ENCODE assay signal across 8 cellular contexts in genomic region chr4:169115897-169116254, GRCh38.
DNase-seq lines count a peak whose midpoint lies in the region; ATAC-seq and TF ChIP-seq lines count a peak whose summit lies in the region.

No MANE protein-coding gene starts in this region.

- ATAC-seq in activated naive CD8-positive, alpha-beta T cell treated with anti-CD3 and anti-CD28 coated beads, Interleukin-2, amount 50 U/mL, for 24 hours: peak; percentile 72
- ATAC-seq in thoracic aorta (ENCODE audit: insufficient number of reproducible peaks, low FRiP score, low read depth): peak; percentile 73
- no peak for ATAC-seq in HG03571 (IDR thresholded peaks at IDR 0.05; ENCODE audit: unreplicated experiment)

- TF ChIP-seq CTCF in thoracic aorta (IDR thresholded peaks at IDR 0.05): no peak

- no peaks in the 10 kb centered on the region for H3K9me3 Mint-ChIP-seq in activated naive CD8-positive, alpha-beta T cell treated with anti-CD3 and anti-CD28 coated beads, Interleukin-2, amount 50 U/mL, for 24 hours
- H3K9me3 Mint-ChIP-seq in activated naive CD8-positive, alpha-beta T cell treated with anti-CD3 and anti-CD28 coated beads for 36 hours: no peaks in the 10 kb centered on the region

- H3K27me3 Mint-ChIP-seq in activated naive CD8-positive, alpha-beta T cell treated with anti-CD3 and anti-CD28 coated beads, Interleukin-2, amount 50 U/mL, for 24 hours: no peaks in the 10 kb centered on the region
- H3K27me3 Mint-ChIP-seq in activated naive CD8-positive, alpha-beta T cell treated with anti-CD3 and anti-CD28 coated beads for 36 hours: no peaks in the 10 kb centered on the region

- H3K9me3 ChIP-seq in SJSA1 (replicated peaks) (no peaks in the 10 kb centered on the region), thoracic aorta (no peaks in the 10 kb centered on the region)

- peak overlapping the region; percentile 37 for H3K27ac Mint-ChIP-seq in activated naive CD8-positive, alpha-beta T cell treated with anti-CD3 and anti-CD28 coated beads, Interleukin-2, amount 50 U/mL, for 24 hours
- no peak overlapping the region for H3K27ac Mint-ChIP-seq in activated naive CD8-positive, alpha-beta T cell treated with anti-CD3 and anti-CD28 coated beads for 36 hours

- H3K27ac ChIP-seq in SJSA1: peak overlapping the region; percentile 67
- peak overlapping the region; percentile 38 to 80 for H3K27ac ChIP-seq in thoracic aorta

- peaks cover 49% of the 10 kb centered on the region for H3K4me1 ChIP-seq in SJSA1 (replicated peaks)
- peaks cover 7 to 29% of the 10 kb centered on the region in 2 donors for H3K4me1 ChIP-seq in thoracic aorta (ENCODE audit: control insufficient read depth in 1 of 2, low read depth in 2 of 2)

- H3K4me3 Mint-ChIP-seq in activated naive CD8-positive, alpha-beta T cell treated with anti-CD3 and anti-CD28 coated beads, Interleukin-2, amount 50 U/mL, for 24 hours: no peak overlapping the region
- no peak overlapping the region for H3K4me3 Mint-ChIP-seq in activated naive CD8-positive, alpha-beta T cell treated with anti-CD3 and anti-CD28 coated beads for 36 hours

- H3K36me3 ChIP-seq in SJSA1: peaks cover 76% of the 10 kb centered on the region
- H3K36me3 ChIP-seq in thoracic aorta: no peaks in the 10 kb centered on the region

- H3K4me3 ChIP-seq in SJSA1 (no peak overlapping the region), thoracic aorta (no peak overlapping the region)

- H3K36me3 Mint-ChIP-seq in activated naive CD8-positive, alpha-beta T cell treated with anti-CD3 and anti-CD28 coated beads, Interleukin-2, amount 50 U/mL, for 24 hours (ENCODE audit: low read depth): no peaks in the 10 kb centered on the region
- no peaks in the 10 kb centered on the region for H3K36me3 Mint-ChIP-seq in activated naive CD8-positive, alpha-beta T cell treated with anti-CD3 and anti-CD28 coated beads for 36 hours

- DNase-seq in activated naive CD8-positive, alpha-beta T cell treated with anti-CD3 and anti-CD28 coated beads, Interleukin-2, amount 50 U/mL, for 24 hours: no peak
- DNase-seq in activated naive CD8-positive, alpha-beta T cell treated with anti-CD3 and anti-CD28 coated beads for 36 hours: no peak
- DNase-seq in SJSA1 (ENCODE audit: low read depth in 1 of 2, low spot score in 2 of 2): peak; percentile 74 to 75
- peak; percentile 67 for DNase-seq in glomerular endothelial cell (ENCODE audit: extremely low read depth, low read depth, low spot score)
- peak; percentile 22 for DNase-seq in thoracic aorta (ENCODE audit: low spot score)
- DNase-seq in T-helper 9 cell: no peak
- DNase-seq in stimulated activated CD4-positive, alpha-beta T cell treated with anti-CD3 and anti-CD28 coated beads, Interleukin-12 subunit alpha, Interleukin-12 subunit beta, amount 100 ng/mL, for 4 hours: no peak

- H3K4me1 Mint-ChIP-seq in activated naive CD8-positive, alpha-beta T cell treated with anti-CD3 and anti-CD28 coated beads, Interleukin-2, amount 50 U/mL, for 24 hours: peaks cover 2% of the 10 kb centered on the region
- no peaks in the 10 kb centered on the region for H3K4me1 Mint-ChIP-seq in activated naive CD8-positive, alpha-beta T cell treated with anti-CD3 and anti-CD28 coated beads for 36 hours

- H3K27me3 ChIP-seq in SJSA1 (replicated peaks): no peaks in the 10 kb centered on the region
- no peaks in the 10 kb centered on the region for H3K27me3 ChIP-seq in thoracic aorta (replicated peaks; ENCODE audit: insufficient read depth)

Comparison
In these comparisons a context has a peak if more than half of its experiments do, and no peak if none do; other contexts are left out.
1. DNase-seq: peak in SJSA1 (2 of 2), glomerular endothelial cell (single experiment) and thoracic aorta (single experiment); none in activated naive CD8-positive, alpha-beta T cell treated with anti-CD3 and anti-CD28 coated beads, Interleukin-2, amount 50 U/mL, for 24 hours (single experiment), activated naive CD8-positive, alpha-beta T cell treated with anti-CD3 and anti-CD28 coated beads for 36 hours (single experiment), T-helper 9 cell (single experiment) and stimulated activated CD4-positive, alpha-beta T cell treated with anti-CD3 and anti-CD28 coated beads, Interleukin-12 subunit alpha, Interleukin-12 subunit beta, amount 100 ng/mL, for 4 hours (single experiment).